ENCODE assay signal across 1 cellular context in genomic region chr16:82067810-82068325, GRCh38.
A peak's percentile ranks its signal among the peaks of the same experiment; 100 is the strongest.
TF ChIP-seq lines count a peak whose summit lies in the region.

No MANE protein-coding gene starts in this region.

TF ChIP-seq in HepG2, 621 proteins besides CTCF, POLR2A, EP300 and RAD21 (continued from another document and continues in another):
- no peak for TF ChIP-seq KLF16 (CRISPR knock-in tag; IDR thresholded peaks at IDR 0.05)
- TF ChIP-seq NFYC (CRISPR knock-in tag; IDR thresholded peaks at IDR 0.05) = no peak
- no peak for TF ChIP-seq ZBTB42 (CRISPR knock-in tag; IDR thresholded peaks at IDR 0.05)
- no peak for TF ChIP-seq NBN (conservative IDR thresholded peaks at IDR 0.05)
- no peak for TF ChIP-seq PREB (CRISPR knock-in tag; IDR thresholded peaks at IDR 0.05)
- TF ChIP-seq ZNF737 (CRISPR knock-in tag; IDR thresholded peaks at IDR 0.05; ENCODE audit: borderline replicate concordance) = no peak
- no peak for TF ChIP-seq ZFP36 (IDR thresholded peaks at IDR 0.05; ENCODE audit: borderline replicate concordance, low read depth, low read length, partially characterized antibody)
- TF ChIP-seq SRSF1 (optimal IDR thresholded peaks at IDR 0.05; ENCODE audit: low read depth, low read length) = no peak
- TF ChIP-seq ZNF709 (CRISPR knock-in tag; IDR thresholded peaks at IDR 0.05) = no peak
- TF ChIP-seq TEF (CRISPR knock-in tag; IDR thresholded peaks at IDR 0.05) = no peak
- TF ChIP-seq ZNF607 (CRISPR knock-in tag; IDR thresholded peaks at IDR 0.05; ENCODE audit: borderline replicate concordance) = no peak
- TF ChIP-seq ZNF501 (CRISPR knock-in tag; IDR thresholded peaks at IDR 0.05) = no peak
- TF ChIP-seq ZNF407 (CRISPR knock-in tag; IDR thresholded peaks at IDR 0.05; ENCODE audit: not compliant biosample characterization) = no peak
- no peak; the same call in 1 of the 2 replicates for TF ChIP-seq PATZ1 (CRISPR knock-in tag; IDR thresholded peaks at IDR 0.05)
- TF ChIP-seq E2F5 (CRISPR knock-in tag; conservative IDR thresholded peaks at IDR 0.05) = 0 out of 2 replicates have a peak, but pooled peaks have one; percentile 19
- no peak for TF ChIP-seq MAFK (conservative IDR thresholded peaks at IDR 0.05 in 1 of 2, IDR thresholded peaks at IDR 0.05 in 1 of 2; ENCODE audit: low read length in 2 of 2)
- TF ChIP-seq ZNF788 (CRISPR knock-in tag; IDR thresholded peaks at IDR 0.05; ENCODE audit: borderline replicate concordance) = no peak
- TF ChIP-seq ZNF441 (CRISPR knock-in tag; IDR thresholded peaks at IDR 0.05; ENCODE audit: borderline replicate concordance) = no peak
- no peak for TF ChIP-seq ATF7-NPFF (CRISPR knock-in tag; IDR thresholded peaks at IDR 0.05; ENCODE audit: low read depth)
- no peak for TF ChIP-seq MYNN (CRISPR knock-in tag; IDR thresholded peaks at IDR 0.05; ENCODE audit: low read depth)
- TF ChIP-seq ZNF446 (CRISPR knock-in tag; IDR thresholded peaks at IDR 0.05) = no peak
- TF ChIP-seq NPAS2 (CRISPR knock-in tag; IDR thresholded peaks at IDR 0.05; ENCODE audit: borderline replicate concordance) = no peak
- TF ChIP-seq NKX3-1 (CRISPR knock-in tag; IDR thresholded peaks at IDR 0.05) = no peak
- TF ChIP-seq ZMAT3 (CRISPR knock-in tag; conservative IDR thresholded peaks at IDR 0.05) = no peak
- no peak for TF ChIP-seq ZNF367 (CRISPR knock-in tag; IDR thresholded peaks at IDR 0.05; ENCODE audit: borderline replicate concordance)
- no peak for TF ChIP-seq CSRNP2 (CRISPR knock-in tag; conservative IDR thresholded peaks at IDR 0.05; ENCODE audit: low read depth)
- TF ChIP-seq ZNF20 (CRISPR knock-in tag; IDR thresholded peaks at IDR 0.05) = no peak
- TF ChIP-seq ZHX2 (IDR thresholded peaks at IDR 0.05; ENCODE audit: low read depth) = no peak
- TF ChIP-seq ZHX2 (CRISPR knock-in tag; IDR thresholded peaks at IDR 0.05; ENCODE audit: borderline replicate concordance) = no peak
- peak; percentile 54; the same call in 1 of the 2 replicates for TF ChIP-seq EHMT2 (IDR thresholded peaks at IDR 0.05; ENCODE audit: borderline replicate concordance, low read depth, low read length)
- no peak for TF ChIP-seq ADNP (CRISPR knock-in tag; IDR thresholded peaks at IDR 0.05)
- peak; percentile 46; the same call in 1 of the 2 replicates for TF ChIP-seq ZBTB4 (CRISPR knock-in tag; IDR thresholded peaks at IDR 0.05; ENCODE audit: borderline replicate concordance)
- TF ChIP-seq ZNF468 (CRISPR knock-in tag; IDR thresholded peaks at IDR 0.05) = no peak
